In genomic region chr5:139653616-139654015, GRCh38 we compare ENCODE assay signal across 11 cellular contexts. TPM values are rescaled to one million over a fixed set of nuclear protein-coding genes. Genes with fewer than 3 reads are reported as not detected.
DNase-seq lines count a peak whose midpoint lies in the region; ATAC-seq and TF ChIP-seq lines count a peak whose summit lies in the region.
"Had no signal": no experiment of that assay in that cellular context is flagged by ENCODE, and none has a peak within 500 bp of the region (broad histone marks: within the 10 kb centered on the region; RNA-seq: fewer than 3 reads in every experiment).

No MANE protein-coding gene starts in this region.

- no peaks in the 10 kb centered on the region; the same call in 1 of the 2 replicates for H3K27me3 ChIP-seq in iPS-20b (ENCODE audit: insufficient read depth, low read length)
- no peaks in the 10 kb centered on the region for H3K27me3 ChIP-seq in smooth muscle cell (ENCODE audit: low read depth)

- no peaks in the 10 kb centered on the region for H3K27me3 Mint-ChIP-seq in WTC11 (ENCODE audit: low read depth)

- peaks cover 93% of the 10 kb centered on the region for H3K79me2 ChIP-seq in smooth muscle cell (ENCODE audit: low read depth)

- peak overlapping the region; percentile 97 for H3K4me2 ChIP-seq in smooth muscle cell

- H3K27ac ChIP-seq in iPS-20b (ENCODE audit: low read length) (no peak overlapping the region), smooth muscle cell (ENCODE audit: low read depth) (peak overlapping the region; percentile 99)

- peaks cover 90% of the 10 kb centered on the region for H4K20me1 ChIP-seq in smooth muscle cell (ENCODE audit: low read depth)

- no peak overlapping the region for H2AFZ ChIP-seq in smooth muscle cell (ENCODE audit: low read depth)

- 23% methylated on average over 5 of the region's 5 CpGs for WGBS in smooth muscle cell (ENCODE audit: low lambda C conversion rate)

- TF ChIP-seq CTCF in GM12865 (IDR thresholded peaks at IDR 0.05; ENCODE audit: insufficient read depth, low read depth, low read length, missing control alignments) (no peak), WTC11 (IDR thresholded peaks at IDR 0.05) (no peak), smooth muscle cell (IDR thresholded peaks at IDR 0.05; ENCODE audit: borderline replicate concordance, insufficient read depth, poor library complexity, severe bottlenecking) (no peak), GM20000 (IDR thresholded peaks at IDR 0.05; ENCODE audit: extremely low read depth, missing control alignments) (no peak)

- peak overlapping the region; percentile 14; the same call in 1 of the 2 replicates for H3K9ac ChIP-seq in iPS-20b (ENCODE audit: low read depth, low read length)
- peak overlapping the region; percentile 95 for H3K9ac ChIP-seq in smooth muscle cell (ENCODE audit: low read depth)

- peak overlapping the region; percentile 30 for H3K4me3 Mint-ChIP-seq in WTC11

- no peaks in the 10 kb centered on the region for H3K9me3 ChIP-seq in iPS-20b (ENCODE audit: insufficient read depth, low read depth, low read length)
- no peaks in the 10 kb centered on the region for H3K9me3 ChIP-seq in smooth muscle cell (replicated peaks; ENCODE audit: low read depth)

- CTCF ChIA-PET in WTC11 (lab: Charles Lee) = interaction anchor here (0.7 to 9.5 kb wide), 7 partner anchors 14 to 122 kb away, joined by 3 to 235 read pairs (median 6); no protein-coding TSS in a partner anchor

- peak; percentile 47 for DNase-seq in GM12865 (ENCODE audit: low read depth)
- no peak for DNase-seq in WTC11 (ENCODE audit: low spot score)
- no peak for DNase-seq in smooth muscle cell (lab: John Stamatoyannopoulos, UW; ENCODE audit: unreplicated experiment)
- no peak for DNase-seq in GM20000 (ENCODE audit: low spot score)
- DNase-seq in DMS114 treated with DMSO at 0.1 percent for 48 hours (lab: John Stamatoyannopoulos, UW; ENCODE audit: unreplicated experiment) = no peak
- DNase-seq: activated CD8-positive, alpha-beta memory T cell treated with anti-CD3 and anti-CD28 coated beads, Interleukin-2, amount 50 U/mL, for 48 hours; Kasumi-1 had no signal

- peaks cover 73% of the 10 kb centered on the region for H3K4me1 Mint-ChIP-seq in WTC11

- no peaks in the 10 kb centered on the region for H3K9me3 Mint-ChIP-seq in WTC11
- H3K9me3 Mint-ChIP-seq: stimulated activated naive CD8-positive, alpha-beta T cell treated with anti-CD3 and anti-CD28 coated beads, Interleukin-15, Interleukin-2, amounts not matched to agents 100 ng/mL and 50 ng/mL, for 24 hours had no signal

- peak overlapping the region; percentile 54 for H3K27ac Mint-ChIP-seq in WTC11
- H3K27ac Mint-ChIP-seq: stimulated activated naive CD8-positive, alpha-beta T cell treated with anti-CD3 and anti-CD28 coated beads, Interleukin-15, Interleukin-2, amounts not matched to agents 100 ng/mL and 50 ng/mL, for 24 hours had no signal

- H3K4me1 ChIP-seq in iPS-20b (ENCODE audit: insufficient read depth, low read length) (peaks cover 48% of the 10 kb centered on the region), smooth muscle cell (ENCODE audit: low read depth) (peaks cover 63% of the 10 kb centered on the region)

- peaks cover 46% of the 10 kb centered on the region for H3F3A ChIP-seq in smooth muscle cell (ENCODE audit: low read depth)

- ATAC-seq in WTC11 (peak; percentile 4), GM18858 (IDR thresholded peaks at IDR 0.05; ENCODE audit: unreplicated experiment) (no peak), esophagus mucosa (no peak)

- no peaks in the 10 kb centered on the region for H3K36me3 Mint-ChIP-seq in WTC11

- no peaks in the 10 kb centered on the region for H3K36me3 ChIP-seq in iPS-20b (ENCODE audit: insufficient read depth, low read depth, low read length)
- H3K36me3 ChIP-seq in smooth muscle cell (ENCODE audit: low read depth) = no peaks in the 10 kb centered on the region

- H3K4me3 ChIP-seq in GM12865 (ENCODE audit: low read depth, low read length) (peak overlapping the region; percentile 84), iPS-20b (ENCODE audit: low read length) (peak overlapping the region; percentile 31; the same call in 1 of the 2 replicates), smooth muscle cell (peak overlapping the region; percentile 6)

- POLR2A ChIA-PET in WTC11 (lab: Charles Lee) = interaction anchor here (1.0 to 1.7 kb wide), 4 partner anchors 11 to 58 kb away, joined by 3 to 4 read pairs (median 4); no protein-coding TSS in a partner anchor

TF ChIP-seq in WTC11, 78 proteins besides CTCF, POLR2A, EP300 and RAD21:
- TF ChIP-seq ETV6 (CRISPR knock-in tag; IDR thresholded peaks at IDR 0.05) (peak; percentile 56; the same call in 1 of the 2 replicates), MYBL2 (CRISPR knock-in tag; IDR thresholded peaks at IDR 0.05) (no peak), ZNF416 (CRISPR knock-in tag; IDR thresholded peaks at IDR 0.05) (no peak), NFYB (CRISPR knock-in tag; conservative IDR thresholded peaks at IDR 0.05; ENCODE audit: low read depth) (no peak), RORB (CRISPR knock-in tag; IDR thresholded peaks at IDR 0.05) (no peak), ZNF121 (CRISPR knock-in tag; IDR thresholded peaks at IDR 0.05) (peak; percentile 50)
- TF ChIP-seq, protein P1, sequence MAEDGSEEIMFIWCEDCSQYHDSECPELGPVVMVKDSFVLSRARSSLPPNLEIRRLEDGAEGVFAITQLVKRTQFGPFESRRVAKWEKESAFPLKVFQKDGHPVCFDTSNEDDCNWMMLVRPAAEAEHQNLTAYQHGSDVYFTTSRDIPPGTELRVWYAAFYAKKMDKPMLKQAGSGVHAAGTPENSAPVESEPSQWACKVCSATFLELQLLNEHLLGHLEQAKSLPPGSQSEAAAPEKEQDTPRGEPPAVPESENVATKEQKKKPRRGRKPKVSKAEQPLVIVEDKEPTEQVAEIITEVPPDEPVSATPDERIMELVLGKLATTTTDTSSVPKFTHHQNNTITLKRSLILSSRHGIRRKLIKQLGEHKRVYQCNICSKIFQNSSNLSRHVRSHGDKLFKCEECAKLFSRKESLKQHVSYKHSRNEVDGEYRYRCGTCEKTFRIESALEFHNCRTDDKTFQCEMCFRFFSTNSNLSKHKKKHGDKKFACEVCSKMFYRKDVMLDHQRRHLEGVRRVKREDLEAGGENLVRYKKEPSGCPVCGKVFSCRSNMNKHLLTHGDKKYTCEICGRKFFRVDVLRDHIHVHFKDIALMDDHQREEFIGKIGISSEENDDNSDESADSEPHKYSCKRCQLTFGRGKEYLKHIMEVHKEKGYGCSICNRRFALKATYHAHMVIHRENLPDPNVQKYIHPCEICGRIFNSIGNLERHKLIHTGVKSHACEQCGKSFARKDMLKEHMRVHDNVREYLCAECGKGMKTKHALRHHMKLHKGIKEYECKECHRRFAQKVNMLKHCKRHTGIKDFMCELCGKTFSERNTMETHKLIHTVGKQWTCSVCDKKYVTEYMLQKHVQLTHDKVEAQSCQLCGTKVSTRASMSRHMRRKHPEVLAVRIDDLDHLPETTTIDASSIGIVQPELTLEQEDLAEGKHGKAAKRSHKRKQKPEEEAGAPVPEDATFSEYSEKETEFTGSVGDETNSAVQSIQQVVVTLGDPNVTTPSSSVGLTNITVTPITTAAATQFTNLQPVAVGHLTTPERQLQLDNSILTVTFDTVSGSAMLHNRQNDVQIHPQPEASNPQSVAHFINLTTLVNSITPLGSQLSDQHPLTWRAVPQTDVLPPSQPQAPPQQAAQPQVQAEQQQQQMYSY (CRISPR knock-in tag; IDR thresholded peaks at IDR 0.05) = peak; percentile 72

RNA-seq across cellular contexts. Expression of gene CXXC5, which starts 5.5 kb away (rescaled TPM):
- 77.5 to 97.2 TPM (median 78.0 TPM) in 3 replicates for total RNA-seq in WTC11 (2021)
- total RNA-seq in smooth muscle cell = 85.5 and 103 TPM in 2 replicates
- polyA plus RNA-seq in smooth muscle cell = 139 and 175 TPM in 2 replicates
- 22.6 TPM for total RNA-seq in esophagus mucosa

Comparison
In these comparisons a context has a peak if more than half of its experiments do, and no peak if none do; other contexts are left out.
1. H3K4me3 ChIP-seq: peak in every context shown above with its lines; median percentile 84 in GM12865; 31 in iPS-20b; 6 in smooth muscle cell.